1 cellular context compared by ENCODE assay signal in the genomic region with DNA sequence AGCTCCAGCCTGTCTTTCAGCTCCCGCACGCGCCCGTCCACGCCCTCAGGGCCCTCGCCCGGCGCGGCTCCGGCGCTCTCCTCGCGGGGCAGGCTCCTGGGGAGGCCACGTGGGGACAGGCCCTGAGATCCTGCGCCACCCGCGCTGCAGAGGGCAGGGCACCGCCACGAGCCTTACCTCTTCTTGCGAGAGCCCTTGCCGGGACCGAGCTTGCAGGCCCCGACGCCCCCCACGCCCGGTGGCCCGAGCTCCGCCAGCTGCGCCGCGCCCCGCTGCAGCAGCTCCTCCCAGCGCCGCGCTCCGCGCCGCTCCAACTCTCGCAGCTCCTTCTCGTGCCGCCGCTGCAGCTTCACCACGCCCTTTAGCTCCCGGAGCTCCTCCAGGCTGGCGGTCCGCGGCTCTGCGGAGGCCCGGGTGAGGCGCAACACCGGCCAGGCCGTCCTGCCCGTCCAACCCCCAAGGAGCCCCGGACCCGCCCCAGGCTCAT.
TF ChIP-seq lines count a peak whose summit lies in the region.

No MANE protein-coding gene starts in this region.

TF ChIP-seq in HepG2, 621 proteins besides CTCF, POLR2A, EP300 and RAD21 (continued from another document):
- no peak for TF ChIP-seq ZNF513 (CRISPR knock-in tag; conservative IDR thresholded peaks at IDR 0.05)
- no peak for TF ChIP-seq ESRRA (CRISPR knock-in tag; IDR thresholded peaks at IDR 0.05; ENCODE audit: low read depth)
- no peak for TF ChIP-seq AHDC1 (CRISPR knock-in tag; IDR thresholded peaks at IDR 0.05; ENCODE audit: borderline replicate concordance)
- TF ChIP-seq PATZ1 (CRISPR knock-in tag; IDR thresholded peaks at IDR 0.05): no peak
- no peak for TF ChIP-seq ZNF737 (CRISPR knock-in tag; IDR thresholded peaks at IDR 0.05; ENCODE audit: borderline replicate concordance)
- TF ChIP-seq U2AF1 (optimal IDR thresholded peaks at IDR 0.05; ENCODE audit: low read depth, low read length): no peak
- no peak for TF ChIP-seq MAFF (IDR thresholded peaks at IDR 0.05; ENCODE audit: low read depth, low read length)
- TF ChIP-seq ZNF777 (CRISPR knock-in tag; IDR thresholded peaks at IDR 0.05): peak; percentile 41
- no peak for TF ChIP-seq SMAD9 (CRISPR knock-in tag; IDR thresholded peaks at IDR 0.05)
- TF ChIP-seq ZNF207 (IDR thresholded peaks at IDR 0.05; ENCODE audit: borderline replicate concordance): no peak
- no peak for TF ChIP-seq ZMYM2 (CRISPR knock-in tag; IDR thresholded peaks at IDR 0.05)
